In genomic region chr14:92737206-92737605, GRCh38 we compare ENCODE assay signal across 16 cellular contexts. TPM values are rescaled to one million over a fixed set of nuclear protein-coding genes. Genes with fewer than 3 reads are reported as not detected.
DNase-seq lines count a peak whose midpoint lies in the region; ATAC-seq and TF ChIP-seq lines count a peak whose summit lies in the region.
"Had no signal": no experiment of that assay in that cellular context is flagged by ENCODE, and none has a peak within 500 bp of the region (broad histone marks: within the 10 kb centered on the region; RNA-seq: fewer than 3 reads in every experiment).

No MANE protein-coding gene starts in this region.

- CTCF ChIA-PET in WTC11 (lab: Charles Lee) = no interaction called here

- H3K36me3 ChIP-seq in BLaER1 treated with 17β-estradiol and CSF1 and Interleukin-3, amounts not matched to agents 10 nM and 100 nM = peaks cover 6 to 100% (median 21%) of the 10 kb centered on the region in 11 experiments
- peaks cover 1 to 2% of the 10 kb centered on the region in 2 donors for H3K36me3 ChIP-seq in mucosa of rectum (ENCODE audit: control insufficient read depth in 2 of 2, insufficient read depth in 2 of 2, low read length in 2 of 2)

- TF ChIP-seq CTCF in WTC11 (IDR thresholded peaks at IDR 0.05) = no peak

- POLR2A ChIA-PET in WTC11 (lab: Charles Lee) = no interaction called here

- H3K9me3 ChIP-seq in BLaER1 treated with 17β-estradiol and CSF1 and Interleukin-3, amounts not matched to agents 10 nM and 100 nM (replicated peaks in 1 of 11) = peaks cover 0 to 24% (median 11%) of the 10 kb centered on the region in 11 experiments; a peak in 18 of 22 replicates
- no peaks in the 10 kb centered on the region for H3K9me3 ChIP-seq in mucosa of rectum (ENCODE audit: control insufficient read depth in 2 of 2, low read length in 2 of 2)

- H3K27ac Mint-ChIP-seq in WTC11 = peak overlapping the region; percentile 39; the same call in 1 of the 2 replicates
- no peak overlapping the region for H3K27ac Mint-ChIP-seq in activated T-helper 2 cell treated with anti-CD3 and anti-CD28 coated beads, Interferon-gamma antibody, Interleukin-2, Interleukin-4, amounts not matched to agents 10 μg/mL and 5 μg/mL and 100 μg/mL, durations not matched to agents 14 hours and 24 hours and 36 hours
- H3K27ac Mint-ChIP-seq: activated CD8-positive, alpha-beta memory T cell treated with anti-CD3 and anti-CD28 coated beads, Interleukin-2, amount 10 ng/mL, durations not matched to agents 7 days and 5 days; endodermal cell; type B pancreatic cell had no signal

- H3K4me1 ChIP-seq in BLaER1 treated with 17β-estradiol and CSF1 and Interleukin-3, amounts not matched to agents 10 nM and 100 nM = peaks cover 43 to 99% (median 56%) of the 10 kb centered on the region in 10 experiments
- peaks cover 11 to 24% of the 10 kb centered on the region in 2 donors for H3K4me1 ChIP-seq in mucosa of rectum (ENCODE audit: control insufficient read depth in 2 of 2, insufficient read depth in 2 of 2, low read length in 2 of 2)

- H3K27ac ChIP-seq in BLaER1 treated with 17β-estradiol and CSF1 and Interleukin-3, amounts not matched to agents 10 nM and 100 nM = peak overlapping the region in 8 of 11 experiments; percentile 17 to 59 (median 38); a peak in 13 of 22 replicates
- H3K27ac ChIP-seq in mucosa of rectum (ENCODE audit: low read depth in 2 of 2, low read length in 2 of 2) = peak overlapping the region; percentile 43 to 61

- H3K36me3 Mint-ChIP-seq in WTC11 = peaks cover 5% of the 10 kb centered on the region
- no peaks in the 10 kb centered on the region for H3K36me3 Mint-ChIP-seq in activated T-helper 2 cell treated with anti-CD3 and anti-CD28 coated beads, Interferon-gamma antibody, Interleukin-2, Interleukin-4, amounts not matched to agents 10 μg/mL and 5 μg/mL and 100 μg/mL, durations not matched to agents 14 hours and 24 hours and 36 hours (ENCODE audit: low read depth)

- H4K20me1 ChIP-seq in BLaER1 treated with 17β-estradiol and CSF1 and Interleukin-3, amounts not matched to agents 10 nM and 100 nM = peaks cover 0 to 100% (median 0%) of the 10 kb centered on the region in 11 experiments; a peak in 6 of 22 replicates

- H3K4me2 ChIP-seq in BLaER1 treated with 17β-estradiol and CSF1 and Interleukin-3, amounts not matched to agents 10 nM and 100 nM = peak overlapping the region; percentile 69 to 91 (median 81)

- no peaks in the 10 kb centered on the region for H3K9me3 Mint-ChIP-seq in WTC11
- no peaks in the 10 kb centered on the region for H3K9me3 Mint-ChIP-seq in activated T-helper 2 cell treated with anti-CD3 and anti-CD28 coated beads, Interferon-gamma antibody, Interleukin-2, Interleukin-4, amounts not matched to agents 10 μg/mL and 5 μg/mL and 100 μg/mL, durations not matched to agents 14 hours and 24 hours and 36 hours
- H3K9me3 Mint-ChIP-seq: endodermal cell, type B pancreatic cell had no signal

- H3K27me3 Mint-ChIP-seq in WTC11 (ENCODE audit: low read depth) = no peaks in the 10 kb centered on the region
- H3K27me3 Mint-ChIP-seq in activated T-helper 2 cell treated with anti-CD3 and anti-CD28 coated beads, Interferon-gamma antibody, Interleukin-2, Interleukin-4, amounts not matched to agents 10 μg/mL and 5 μg/mL and 100 μg/mL, durations not matched to agents 14 hours and 24 hours and 36 hours (ENCODE audit: low read depth) = peaks cover 61% of the 10 kb centered on the region
- H3K27me3 Mint-ChIP-seq: type B pancreatic cell had no signal

- no peaks in the 10 kb centered on the region for H3K27me3 ChIP-seq in BLaER1 treated with 17β-estradiol and CSF1 and Interleukin-3, amounts not matched to agents 10 nM and 100 nM
- H3K27me3 ChIP-seq in mucosa of rectum (ENCODE audit: control insufficient read depth in 2 of 2, insufficient read depth in 2 of 2, low read length in 2 of 2) = no peaks in the 10 kb centered on the region

- no peak overlapping the region for H3K4me3 Mint-ChIP-seq in WTC11
- no peak overlapping the region for H3K4me3 Mint-ChIP-seq in activated T-helper 2 cell treated with anti-CD3 and anti-CD28 coated beads, Interferon-gamma antibody, Interleukin-2, Interleukin-4, amounts not matched to agents 10 μg/mL and 5 μg/mL and 100 μg/mL, durations not matched to agents 14 hours and 24 hours and 36 hours (ENCODE audit: low read depth)
- H3K4me3 Mint-ChIP-seq: activated CD8-positive, alpha-beta memory T cell treated with anti-CD3 and anti-CD28 coated beads, Interleukin-2, amount 10 ng/mL, durations not matched to agents 7 days and 5 days; endodermal cell; type B pancreatic cell had no signal

- peak overlapping the region in 1 of 10 experiments; percentile 30; a peak in 1 of 20 replicates for H3K4me3 ChIP-seq in BLaER1 treated with 17β-estradiol and CSF1 and Interleukin-3, amounts not matched to agents 10 nM and 100 nM
- H3K4me3 ChIP-seq in mucosa of rectum (ENCODE audit: low read length in 2 of 2) = peak overlapping the region in 1 of 2 donors; percentile 10

- DNase-seq in WTC11 (ENCODE audit: low spot score) (no peak), activated gamma-delta T cell (lab: John Stamatoyannopoulos, UW) (no peak), SIG-M5 treated with dmso at 0.1 percent for 504 hours (lab: John Stamatoyannopoulos, UW; ENCODE audit: unreplicated experiment) (no peak)
- no peak for DNase-seq in activated T-helper 2 cell treated with anti-CD3 and anti-CD28 coated beads, Interferon-gamma antibody, Interleukin-2, Interleukin-4, amounts not matched to agents 10 μg/mL and 5 μg/mL and 100 μg/mL, durations not matched to agents 14 hours and 24 hours and 36 hours (ENCODE audit: low spot score)
- DNase-seq: activated CD8-positive, alpha-beta memory T cell treated with anti-CD3 and anti-CD28 coated beads, Interleukin-2, amount 10 ng/mL, durations not matched to agents 7 days and 5 days; activated naive CD4-positive, alpha-beta T cell; endodermal cell; KBM-7; NCI-H1417 treated with DMSO at 0.1 percent for 48 hours; NCI-H226; stimulated activated CD4-positive, alpha-beta T cell treated with anti-CD3 and anti-CD28 coated beads, Interleukin-2, amount 100 ng/mL, for 24 hours had no signal

- ATAC-seq in GM21423 (IDR thresholded peaks at IDR 0.05; ENCODE audit: unreplicated experiment) (peak; percentile 60), WTC11 (no peak), HG03095 (IDR thresholded peaks at IDR 0.05; ENCODE audit: unreplicated experiment) (no peak)
- ATAC-seq: activated CD8-positive, alpha-beta memory T cell treated with anti-CD3 and anti-CD28 coated beads, Interleukin-2, amount 10 ng/mL, durations not matched to agents 7 days and 5 days had no signal

- peaks cover 15% of the 10 kb centered on the region for H3K4me1 Mint-ChIP-seq in WTC11
- peaks cover 6% of the 10 kb centered on the region for H3K4me1 Mint-ChIP-seq in activated T-helper 2 cell treated with anti-CD3 and anti-CD28 coated beads, Interferon-gamma antibody, Interleukin-2, Interleukin-4, amounts not matched to agents 10 μg/mL and 5 μg/mL and 100 μg/mL, durations not matched to agents 14 hours and 24 hours and 36 hours (ENCODE audit: low read depth)

- peak overlapping the region in 9 of 11 experiments; percentile 2 to 57 (median 40); a peak in 11 of 22 replicates for H3K9ac ChIP-seq in BLaER1 treated with 17β-estradiol and CSF1 and Interleukin-3, amounts not matched to agents 10 nM and 100 nM
- peak overlapping the region in 1 of 2 donors; percentile 3 for H3K9ac ChIP-seq in mucosa of rectum (ENCODE audit: low read depth in 1 of 2, low read length in 2 of 2)

- intact Hi-C loops in activated T-helper 2 cell treated with anti-CD3 and anti-CD28 coated beads, Interferon-gamma antibody, Interleukin-2, Interleukin-4, amounts not matched to agents 10 μg/mL and 5 μg/mL and 100 μg/mL, durations not matched to agents 14 hours and 24 hours and 36 hours (cut with micrococcal nuclease) = no loop called here

TF ChIP-seq in WTC11, 78 proteins besides CTCF, POLR2A, EP300 and RAD21 (continues in another document):
- TF ChIP-seq NFATC4 (CRISPR knock-in tag; IDR thresholded peaks at IDR 0.05) (no peak), ZNF425 (CRISPR knock-in tag; conservative IDR thresholded peaks at IDR 0.05) (no peak), ZNF219 (CRISPR knock-in tag; IDR thresholded peaks at IDR 0.05; ENCODE audit: borderline replicate concordance) (no peak), ZNF121 (CRISPR knock-in tag; IDR thresholded peaks at IDR 0.05) (no peak), ATF3 (CRISPR knock-in tag; conservative IDR thresholded peaks at IDR 0.05) (no peak), ZNF423 (CRISPR knock-in tag; IDR thresholded peaks at IDR 0.05) (no peak), MYBL2 (CRISPR knock-in tag; IDR thresholded peaks at IDR 0.05) (no peak)

RNA-seq across cellular contexts. Expression of gene LGMN, which starts 11.2 kb away (rescaled TPM):
- total RNA-seq in WTC11 (2021) = 55.7 to 68.0 TPM (median 66.1 TPM) in 3 replicates
- total RNA-seq in activated T-helper 2 cell treated with anti-CD3 and anti-CD28 coated beads, Interferon-gamma antibody, Interleukin-2, Interleukin-4, amounts not matched to agents 10 μg/mL and 5 μg/mL and 100 μg/mL, durations not matched to agents 14 hours and 24 hours and 36 hours = 1.1 and 1.3 TPM in 2 replicates

RNA-seq across cellular contexts. Expression of gene GOLGA5, which starts 56.9 kb away (rescaled TPM):
- 23.8 to 27.0 TPM (median 25.0 TPM) in 3 replicates for total RNA-seq in WTC11 (2021)
- 22.5 and 23.4 TPM in 2 replicates for total RNA-seq in activated T-helper 2 cell treated with anti-CD3 and anti-CD28 coated beads, Interferon-gamma antibody, Interleukin-2, Interleukin-4, amounts not matched to agents 10 μg/mL and 5 μg/mL and 100 μg/mL, durations not matched to agents 14 hours and 24 hours and 36 hours

Comparison
In these comparisons a context has a peak if more than half of its experiments do, and no peak if none do; other contexts are left out.
1. RNA of gene LGMN, which starts 11.2 kb away (total RNA-seq): 55.7 to 68.0 TPM in WTC11; 1.1 to 1.3 TPM in activated T-helper 2 cell treated with anti-CD3 and anti-CD28 coated beads, Interferon-gamma antibody, Interleukin-2, Interleukin-4, amounts not matched to agents 10 μg/mL and 5 μg/mL and 100 μg/mL, durations not matched to agents 14 hours and 24 hours and 36 hours; every median in the first group is over 10 times any median in the second.